In genomic region chr15:83339396-83339795, GRCh38 we compare ENCODE assay signal across 37 cellular contexts. TPM values are rescaled to one million over a fixed set of nuclear protein-coding genes. Genes with fewer than 3 reads are reported as not detected.
"Had no signal": no experiment of that assay in that cellular context is flagged by ENCODE, and none has a peak within 500 bp of the region (broad histone marks: within the 10 kb centered on the region; RNA-seq: fewer than 3 reads in every experiment).

No MANE protein-coding gene starts in this region.

- H3K36me3 Mint-ChIP-seq: activated naive CD4-positive, alpha-beta T cell treated with anti-CD3 and anti-CD28 coated beads, Interleukin-2, amount 10 ng/mL, durations not matched to agents 7 days and 5 days; activated naive CD4-positive, alpha-beta T cell treated with anti-CD3 and anti-CD28 coated beads, Interleukin-2, amount 50 U/mL, for 24 hours; activated naive CD4-positive, alpha-beta T cell treated with anti-CD3 and anti-CD28 coated beads, Interleukin-2, amount 50 U/mL, for 72 hours; activated naive CD8-positive, alpha-beta T cell; activated naive CD8-positive, alpha-beta T cell treated with anti-CD3 and anti-CD28 coated beads for 36 hours; activated naive CD8-positive, alpha-beta T cell treated with anti-CD3 and anti-CD28 coated beads, Interleukin-2, amount 10 ng/mL, durations not matched to agents 7 days and 5 days; brain had no signal

- H3K4me3 ChIP-seq: adrenal gland, ascending aorta, body of pancreas, cardiac muscle cell had no signal

- H3K27me3 ChIP-seq: adrenal gland, ascending aorta, body of pancreas, brain microvascular endothelial cell, cardiac muscle cell had no signal

- H3K4me3 Mint-ChIP-seq: activated naive CD4-positive, alpha-beta T cell treated with anti-CD3 and anti-CD28 coated beads for 36 hours; activated naive CD4-positive, alpha-beta T cell treated with anti-CD3 and anti-CD28 coated beads, Interleukin-2, amount 10 ng/mL, durations not matched to agents 7 days and 5 days; activated naive CD4-positive, alpha-beta T cell treated with anti-CD3 and anti-CD28 coated beads, Interleukin-2, amount 50 U/mL, for 24 hours; activated naive CD8-positive, alpha-beta T cell; activated naive CD8-positive, alpha-beta T cell treated with anti-CD3 and anti-CD28 coated beads for 36 hours; activated naive CD8-positive, alpha-beta T cell treated with anti-CD3 and anti-CD28 coated beads, Interleukin-2, amount 10 ng/mL, durations not matched to agents 7 days and 5 days; activated naive CD8-positive, alpha-beta T cell treated with anti-CD3 and anti-CD28 coated beads, Interleukin-2, amount 50 U/mL, for 24 hours; activated T-cell treated with anti-CD3 and anti-CD28 coated beads, Interleukin-2, amount 50 U/mL, for 4 hours; activated T-cell treated with anti-CD3 and anti-CD28 coated beads, Interleukin-2, amount 50 U/mL, for 72 hours; activated T-helper 1 cell treated with anti-CD3 and anti-CD28 coated beads, Interleukin-12 subunit alpha, Interleukin-12 subunit beta, Interleukin-2, Interleukin-4 antibody, amounts not matched to agents 30 ng/mL and 10 ng/mL and 1 ng/mL, durations not matched to agents 14 hours and 24 hours and 36 hours; activated T-helper 17 cell treated with anti-CD3 and anti-CD28 coated beads, Interleukin-2, amount 50 U/mL, for 72 hours; brain; central memory CD8-positive, alpha-beta T cell had no signal

- H3K4me1 ChIP-seq: adrenal gland, ascending aorta, body of pancreas had no signal

- H3K9me3 ChIP-seq: adrenal gland, ascending aorta, body of pancreas had no signal

- H3K27ac ChIP-seq: adrenal gland, ascending aorta, body of pancreas, brain microvascular endothelial cell, cardiac muscle cell had no signal

- H3K9me3 Mint-ChIP-seq: activated naive CD8-positive, alpha-beta T cell treated with anti-CD3 and anti-CD28 coated beads for 36 hours; activated T-cell treated with anti-CD3 and anti-CD28 coated beads, Interleukin-2, amount 50 U/mL, for 4 hours had no signal

- H3K27ac Mint-ChIP-seq: activated naive CD4-positive, alpha-beta T cell treated with anti-CD3 and anti-CD28 coated beads for 36 hours; activated naive CD4-positive, alpha-beta T cell treated with anti-CD3 and anti-CD28 coated beads, Interleukin-2, amount 10 ng/mL, durations not matched to agents 7 days and 5 days; activated naive CD4-positive, alpha-beta T cell treated with anti-CD3 and anti-CD28 coated beads, Interleukin-2, amount 50 U/mL, for 24 hours; activated naive CD4-positive, alpha-beta T cell treated with anti-CD3 and anti-CD28 coated beads, Interleukin-2, amount 50 U/mL, for 72 hours; activated naive CD8-positive, alpha-beta T cell; activated naive CD8-positive, alpha-beta T cell treated with anti-CD3 and anti-CD28 coated beads for 36 hours; activated naive CD8-positive, alpha-beta T cell treated with anti-CD3 and anti-CD28 coated beads, Interleukin-2, amount 10 ng/mL, durations not matched to agents 7 days and 5 days; activated naive CD8-positive, alpha-beta T cell treated with anti-CD3 and anti-CD28 coated beads, Interleukin-2, amount 50 U/mL, for 24 hours; activated T-cell treated with anti-CD3 and anti-CD28 coated beads, Interleukin-2, amount 50 U/mL, for 72 hours; activated T-helper 1 cell treated with anti-CD3 and anti-CD28 coated beads, Interleukin-12 subunit alpha, Interleukin-12 subunit beta, Interleukin-2, Interleukin-4 antibody, amounts not matched to agents 30 ng/mL and 10 ng/mL and 1 ng/mL, durations not matched to agents 14 hours and 24 hours and 36 hours; activated T-helper 17 cell treated with anti-CD3 and anti-CD28 coated beads, Interleukin-2, amount 50 U/mL, for 72 hours; activated T-helper 2 cell treated with anti-CD3 and anti-CD28 coated beads, Interferon-gamma antibody, Interleukin-2, Interleukin-4, amounts not matched to agents 10 μg/mL and 5 μg/mL and 100 μg/mL, durations not matched to agents 14 hours and 24 hours and 36 hours; brain had no signal

- DNase-seq: activated effector memory CD4-positive, alpha-beta T cell treated with anti-CD3 and anti-CD28 coated beads, Interleukin-2, amount 50 U/mL, for 16 hours; activated effector memory CD4-positive, alpha-beta T cell treated with Interleukin-2 at 50 U/mL for 16 hours; activated gamma-delta T cell; activated gamma-delta T cell treated with Interleukin-2 at 50 U/mL for 16 hours; activated naive CD4-positive, alpha-beta T cell; activated naive CD4-positive, alpha-beta T cell treated with anti-CD3 and anti-CD28 coated beads for 36 hours; activated naive CD4-positive, alpha-beta T cell treated with anti-CD3 and anti-CD28 coated beads, Interleukin-2, amount 10 ng/mL, durations not matched to agents 7 days and 5 days; activated naive CD4-positive, alpha-beta T cell treated with anti-CD3 and anti-CD28 coated beads, Interleukin-2, amount 50 U/mL, for 16 hours; activated naive CD4-positive, alpha-beta T cell treated with Interleukin-2 at 50 U/mL for 16 hours; activated naive CD8-positive, alpha-beta T cell treated with anti-CD3 and anti-CD28 coated beads for 36 hours; activated naive CD8-positive, alpha-beta T cell treated with anti-CD3 and anti-CD28 coated beads, Interleukin-2, amount 10 ng/mL, durations not matched to agents 7 days and 5 days; activated naive CD8-positive, alpha-beta T cell treated with anti-CD3 and anti-CD28 coated beads, Interleukin-2, amount 50 U/mL, for 24 hours; activated T-cell treated with anti-CD3 and anti-CD28 coated beads for 4 hours; activated T-cell treated with anti-CD3 and anti-CD28 coated beads, Interleukin-2, amount 50 U/mL, for 1 hour; activated T-cell treated with anti-CD3 and anti-CD28 coated beads, Interleukin-2, amount 50 U/mL, for 4 hours; activated T-cell treated with anti-CD3 and anti-CD28 coated beads, Interleukin-2, amount 50 U/mL, for 48 hours; activated T-cell treated with anti-CD3 and anti-CD28 coated beads, Interleukin-2, amount 50 U/mL, for 72 hours; adrenal gland; amniotic stem cell; amygdala; anterior cingulate cortex; aorta; body of pancreas; brain microvascular endothelial cell; caudate nucleus; central memory CD4-positive, alpha-beta T cell; cerebellar nuclear complex had no signal

- H3K4me1 Mint-ChIP-seq: activated naive CD4-positive, alpha-beta T cell treated with anti-CD3 and anti-CD28 coated beads, Interleukin-2, amount 10 ng/mL, durations not matched to agents 7 days and 5 days; activated naive CD4-positive, alpha-beta T cell treated with anti-CD3 and anti-CD28 coated beads, Interleukin-2, amount 50 U/mL, for 24 hours; activated naive CD8-positive, alpha-beta T cell treated with anti-CD3 and anti-CD28 coated beads for 36 hours; activated naive CD8-positive, alpha-beta T cell treated with anti-CD3 and anti-CD28 coated beads, Interleukin-2, amount 10 ng/mL, durations not matched to agents 7 days and 5 days; activated naive CD8-positive, alpha-beta T cell treated with anti-CD3 and anti-CD28 coated beads, Interleukin-2, amount 50 U/mL, for 24 hours; activated T-helper 17 cell treated with anti-CD3 and anti-CD28 coated beads, Interleukin-2, amount 50 U/mL, for 72 hours; brain; central memory CD8-positive, alpha-beta T cell had no signal

- H3K27me3 Mint-ChIP-seq: central memory CD8-positive, alpha-beta T cell had no signal

- H3K36me3 ChIP-seq: adrenal gland, ascending aorta, brain microvascular endothelial cell, cardiac muscle cell had no signal

RNA-seq across cellular contexts. Expression of gene BNC1, which starts 54.9 kb away (rescaled TPM):
- total RNA-seq: activated naive CD4-positive, alpha-beta T cell treated with anti-CD3 and anti-CD28 coated beads for 36 hours; activated naive CD4-positive, alpha-beta T cell treated with anti-CD3 and anti-CD28 coated beads, Interleukin-2, amount 50 U/mL, for 72 hours; activated naive CD8-positive, alpha-beta T cell treated with anti-CD3 and anti-CD28 coated beads for 36 hours; activated naive CD8-positive, alpha-beta T cell treated with anti-CD3 and anti-CD28 coated beads, Interleukin-2, amount 10 ng/mL, durations not matched to agents 7 days and 5 days; activated T-cell treated with anti-CD3 and anti-CD28 coated beads, Interleukin-2, amount 50 U/mL, for 4 hours; activated T-cell treated with anti-CD3 and anti-CD28 coated beads, Interleukin-2, amount 50 U/mL, for 72 hours; activated T-helper 1 cell treated with anti-CD3 and anti-CD28 coated beads, Interleukin-12 subunit alpha, Interleukin-12 subunit beta, Interleukin-2, Interleukin-4 antibody, amounts not matched to agents 30 ng/mL and 10 ng/mL and 1 ng/mL, durations not matched to agents 14 hours and 24 hours and 36 hours; activated T-helper 17 cell treated with anti-CD3 and anti-CD28 coated beads, Interleukin-2, amount 50 U/mL, for 72 hours; activated T-helper 2 cell treated with anti-CD3 and anti-CD28 coated beads, Interferon-gamma antibody, Interleukin-2, Interleukin-4, amounts not matched to agents 10 μg/mL and 5 μg/mL and 100 μg/mL, durations not matched to agents 14 hours and 24 hours and 36 hours; ascending aorta had no signal
- polyA plus RNA-seq: aorta had no signal
